9 cellular contexts compared by ENCODE assay signal in the genomic region with DNA sequence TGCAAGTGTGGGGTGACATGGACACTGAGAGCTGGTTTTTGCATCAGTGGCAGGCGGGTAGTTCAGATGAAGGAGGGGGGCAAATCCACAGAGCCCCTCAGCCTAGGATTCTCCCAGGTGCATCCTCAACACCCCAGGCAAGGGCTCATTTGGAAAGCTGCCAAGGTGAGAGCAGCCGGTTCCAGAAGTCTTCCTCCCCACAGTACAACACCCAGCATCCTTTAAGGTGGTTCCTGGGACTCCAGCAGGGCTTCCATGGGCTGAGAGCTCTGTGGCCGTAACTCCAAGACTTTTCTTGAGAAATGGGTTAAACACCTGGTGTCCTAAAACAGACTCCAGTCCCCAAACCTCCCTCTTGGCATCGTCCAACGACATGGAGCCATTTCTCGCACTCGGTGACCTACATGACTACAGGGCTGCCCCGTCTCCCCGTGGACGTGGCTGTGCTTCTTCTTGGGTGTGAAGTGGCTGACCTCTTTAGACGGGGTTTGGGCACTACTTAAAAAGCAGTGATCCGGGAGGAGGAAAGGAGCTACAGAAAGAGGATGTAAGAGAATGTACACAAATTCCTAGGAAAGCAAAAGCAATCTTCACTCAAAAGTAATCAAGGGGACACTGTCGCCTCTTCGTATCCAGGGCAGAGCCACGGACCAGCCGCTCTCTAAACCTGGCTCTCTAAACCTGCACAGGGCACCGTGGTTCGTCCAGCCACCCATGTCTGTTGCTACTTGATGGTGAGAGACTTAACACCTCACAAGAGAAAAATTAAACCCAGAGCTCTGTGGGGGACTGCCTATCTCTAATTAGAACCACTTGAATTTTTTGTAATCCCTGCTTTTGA. TPM values are rescaled to one million over a fixed set of nuclear protein-coding genes. Genes with fewer than 3 reads are reported as not detected.
DNase-seq lines count a peak whose midpoint lies in the region; ATAC-seq lines count a peak whose summit lies in the region.
"Had no signal": no experiment of that assay in that cellular context is flagged by ENCODE, and none has a peak within 500 bp of the region (broad histone marks: within the 10 kb centered on the region; RNA-seq: fewer than 3 reads in every experiment).

No MANE protein-coding gene starts in this region.

- no peak overlapping the region for H3K4me3 ChIP-seq in rectal smooth muscle tissue (ENCODE audit: low read length)

- no peaks in the 10 kb centered on the region for H3K27me3 ChIP-seq in rectal smooth muscle tissue (ENCODE audit: control insufficient read depth, insufficient read depth, low read length)

- H3K27ac ChIP-seq in rectal smooth muscle tissue (ENCODE audit: low read depth, low read length) = peak overlapping the region; percentile 85

- H3K36me3 ChIP-seq in rectal smooth muscle tissue (ENCODE audit: control insufficient read depth, insufficient read depth, low read length) = no peaks in the 10 kb centered on the region

- H3K4me1 ChIP-seq in rectal smooth muscle tissue (ENCODE audit: control insufficient read depth, insufficient read depth, low read length) = peaks cover 77% of the 10 kb centered on the region

- ATAC-seq in GM21515 (IDR thresholded peaks at IDR 0.05; ENCODE audit: unreplicated experiment) = no peak

- no peak overlapping the region for H3K9ac ChIP-seq in rectal smooth muscle tissue (ENCODE audit: low read length)

- in situ Hi-C loops in KBM-7 (cut with MboI; ENCODE audit: low pct_unique_long_range_greater_than_20kb, low sequenced_read_pairs) = no loop called here

- DNase-seq in NCI-H510A treated with DMSO at 0.1 percent for 48 hours (lab: John Stamatoyannopoulos, UW) (peak; percentile 57), NCI-H510A (lab: John Stamatoyannopoulos, UW) (no peak), NCI-H1092 treated with DMSO at 0.1 percent for 48 hours (lab: John Stamatoyannopoulos, UW) (peak; percentile 39), dermis blood vessel endothelial cell (peak; percentile 41), KBM-7 (no peak)
- no peak for DNase-seq in central memory CD4-positive, alpha-beta T cell
- DNase-seq: mammary epithelial cell had no signal

RNA-seq across cellular contexts. Expression of a gene that starts 25.5 kb away (rescaled TPM):
- total RNA-seq in dermis blood vessel endothelial cell = 39.0 and 51.2 TPM in 2 replicates

RNA-seq across cellular contexts. Expression of a gene that starts 38.4 kb away (rescaled TPM):
- total RNA-seq in dermis blood vessel endothelial cell = 2.6 and 3.7 TPM in 2 replicates

RNA-seq across cellular contexts. Expression of a gene that starts 47.7 kb away (rescaled TPM):
- total RNA-seq in dermis blood vessel endothelial cell = 6.0 and 8.5 TPM in 2 replicates

RNA-seq across cellular contexts. Expression of a gene that starts 48.8 kb away (rescaled TPM):
- total RNA-seq in dermis blood vessel endothelial cell = 283 and 366 TPM in 2 replicates

Comparison
In these comparisons a context has a peak if more than half of its experiments do, and no peak if none do; other contexts are left out.
1. DNase-seq: peak in NCI-H510A treated with DMSO at 0.1 percent for 48 hours (single experiment), NCI-H1092 treated with DMSO at 0.1 percent for 48 hours (single experiment) and dermis blood vessel endothelial cell (single experiment); none in NCI-H510A (single experiment), central memory CD4-positive, alpha-beta T cell (single experiment) and KBM-7 (single experiment).